In the genomic region with DNA sequence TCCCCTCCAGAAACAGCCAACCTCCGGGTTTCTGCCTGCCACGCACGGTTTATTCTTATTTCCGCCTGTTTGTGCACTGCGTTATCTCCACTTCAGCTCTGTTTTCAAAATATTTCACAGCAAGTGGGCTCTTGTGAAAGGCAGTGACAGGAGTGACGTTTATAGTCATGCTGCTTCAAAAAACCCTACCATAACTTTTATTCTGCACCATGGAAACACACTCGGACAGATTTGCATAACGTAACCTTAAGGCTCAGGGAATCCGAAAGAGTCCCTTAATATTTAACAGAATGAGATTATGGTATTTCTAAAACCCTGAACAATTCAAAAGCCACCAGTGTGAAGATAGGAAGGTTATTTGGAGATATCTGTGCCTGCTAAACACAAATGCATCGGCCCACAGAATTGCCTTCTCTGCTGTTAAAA, we compare ENCODE assay signal across 3 cellular contexts.
A peak's percentile ranks its signal among the peaks of the same experiment; 100 is the strongest.
TF ChIP-seq lines count a peak whose summit lies in the region.

No MANE protein-coding gene starts in this region.

TF ChIP-seq in HCT116, 20 proteins besides CTCF, POLR2A, EP300 and RAD21:
- TF ChIP-seq SP1 (IDR thresholded peaks at IDR 0.05; ENCODE audit: low read depth): no peak
- no peak for TF ChIP-seq SIN3A (IDR thresholded peaks at IDR 0.05; ENCODE audit: low read depth)
- no peak for TF ChIP-seq POLR2AphosphoS5 (IDR thresholded peaks at IDR 0.05; ENCODE audit: low read depth, low read length)
- TF ChIP-seq, protein P1, sequence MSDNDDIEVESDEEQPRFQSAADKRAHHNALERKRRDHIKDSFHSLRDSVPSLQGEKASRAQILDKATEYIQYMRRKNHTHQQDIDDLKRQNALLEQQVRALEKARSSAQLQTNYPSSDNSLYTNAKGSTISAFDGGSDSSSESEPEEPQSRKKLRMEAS (IDR thresholded peaks at IDR 0.05): no peak
- no peak for TF ChIP-seq ELF1 (IDR thresholded peaks at IDR 0.05; ENCODE audit: borderline replicate concordance, low read depth)

TF ChIP-seq in GM12878, 131 proteins besides CTCF, POLR2A, EP300 and RAD21 (continues in another document):
- TF ChIP-seq ETV6 (conservative IDR thresholded peaks at IDR 0.05 in 1 of 2, IDR thresholded peaks at IDR 0.05 in 1 of 2; ENCODE audit: borderline replicate concordance in 1 of 2, low read depth in 1 of 2): 0 out of 4 replicates have a peak, but pooled peaks of 1 of the 2 experiments have one; percentile 40
- TF ChIP-seq, protein P2, sequence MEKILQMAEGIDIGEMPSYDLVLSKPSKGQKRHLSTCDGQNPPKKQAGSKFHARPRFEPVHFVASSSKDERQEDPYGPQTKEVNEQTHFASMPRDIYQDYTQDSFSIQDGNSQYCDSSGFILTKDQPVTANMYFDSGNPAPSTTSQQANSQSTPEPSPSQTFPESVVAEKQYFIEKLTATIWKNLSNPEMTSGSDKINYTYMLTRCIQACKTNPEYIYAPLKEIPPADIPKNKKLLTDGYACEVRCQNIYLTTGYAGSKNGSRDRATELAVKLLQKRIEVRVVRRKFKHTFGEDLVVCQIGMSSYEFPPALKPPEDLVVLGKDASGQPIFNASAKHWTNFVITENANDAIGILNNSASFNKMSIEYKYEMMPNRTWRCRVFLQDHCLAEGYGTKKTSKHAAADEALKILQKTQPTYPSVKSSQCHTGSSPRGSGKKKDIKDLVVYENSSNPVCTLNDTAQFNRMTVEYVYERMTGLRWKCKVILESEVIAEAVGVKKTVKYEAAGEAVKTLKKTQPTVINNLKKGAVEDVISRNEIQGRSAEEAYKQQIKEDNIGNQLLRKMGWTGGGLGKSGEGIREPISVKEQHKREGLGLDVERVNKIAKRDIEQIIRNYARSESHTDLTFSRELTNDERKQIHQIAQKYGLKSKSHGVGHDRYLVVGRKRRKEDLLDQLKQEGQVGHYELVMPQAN (conservative IDR thresholded peaks at IDR 0.05): 0 out of 2 replicates have a peak, but pooled peaks have one; percentile 4
- no peak for TF ChIP-seq HDAC2 (IDR thresholded peaks at IDR 0.05)
- no peak for TF ChIP-seq MYC (IDR thresholded peaks at IDR 0.05; ENCODE audit: insufficient read depth, insufficient read length, insufficient replicate concordance, low read length, severe bottlenecking)
- TF ChIP-seq IRF4 (IDR thresholded peaks at IDR 0.05; ENCODE audit: low read depth, low read length): no peak
- TF ChIP-seq PAX8 (IDR thresholded peaks at IDR 0.05): 0 out of 2 replicates have a peak, but pooled peaks have one; percentile 38
- TF ChIP-seq NFIC (IDR thresholded peaks at IDR 0.05; ENCODE audit: low read depth, low read length): peak; percentile 9; the same call in 1 of the 2 replicates
- TF ChIP-seq, protein P3, sequence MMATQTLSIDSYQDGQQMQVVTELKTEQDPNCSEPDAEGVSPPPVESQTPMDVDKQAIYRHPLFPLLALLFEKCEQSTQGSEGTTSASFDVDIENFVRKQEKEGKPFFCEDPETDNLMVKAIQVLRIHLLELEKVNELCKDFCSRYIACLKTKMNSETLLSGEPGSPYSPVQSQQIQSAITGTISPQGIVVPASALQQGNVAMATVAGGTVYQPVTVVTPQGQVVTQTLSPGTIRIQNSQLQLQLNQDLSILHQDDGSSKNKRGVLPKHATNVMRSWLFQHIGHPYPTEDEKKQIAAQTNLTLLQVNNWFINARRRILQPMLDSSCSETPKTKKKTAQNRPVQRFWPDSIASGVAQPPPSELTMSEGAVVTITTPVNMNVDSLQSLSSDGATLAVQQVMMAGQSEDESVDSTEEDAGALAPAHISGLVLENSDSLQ (IDR thresholded peaks at IDR 0.05): peak; percentile 85
- TF ChIP-seq, protein P4, sequence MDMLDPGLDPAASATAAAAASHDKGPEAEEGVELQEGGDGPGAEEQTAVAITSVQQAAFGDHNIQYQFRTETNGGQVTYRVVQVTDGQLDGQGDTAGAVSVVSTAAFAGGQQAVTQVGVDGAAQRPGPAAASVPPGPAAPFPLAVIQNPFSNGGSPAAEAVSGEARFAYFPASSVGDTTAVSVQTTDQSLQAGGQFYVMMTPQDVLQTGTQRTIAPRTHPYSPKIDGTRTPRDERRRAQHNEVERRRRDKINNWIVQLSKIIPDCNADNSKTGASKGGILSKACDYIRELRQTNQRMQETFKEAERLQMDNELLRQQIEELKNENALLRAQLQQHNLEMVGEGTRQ (IDR thresholded peaks at IDR 0.05; ENCODE audit: borderline replicate concordance, low read depth, low read length): no peak
- TF ChIP-seq BHLHE40 (IDR thresholded peaks at IDR 0.05; ENCODE audit: borderline replicate concordance in 1 of 2, low read depth in 2 of 2, low read length in 1 of 2): 0 out of 4 replicates have a peak, but pooled peaks of 1 of the 2 experiments have one; percentile 18
- TF ChIP-seq CREB1 (IDR thresholded peaks at IDR 0.05; ENCODE audit: low read depth): peak; percentile 55
- TF ChIP-seq SMARCA5 (IDR thresholded peaks at IDR 0.05): no peak
- peak; percentile 75; the same call in 1 of the 2 replicates for TF ChIP-seq MTA3 (IDR thresholded peaks at IDR 0.05; ENCODE audit: borderline replicate concordance, low read length)
- TF ChIP-seq NR2C1 (IDR thresholded peaks at IDR 0.05): no peak
- TF ChIP-seq IKZF1 (conservative IDR thresholded peaks at IDR 0.05): peak; percentile 25
- TF ChIP-seq, protein P5, sequence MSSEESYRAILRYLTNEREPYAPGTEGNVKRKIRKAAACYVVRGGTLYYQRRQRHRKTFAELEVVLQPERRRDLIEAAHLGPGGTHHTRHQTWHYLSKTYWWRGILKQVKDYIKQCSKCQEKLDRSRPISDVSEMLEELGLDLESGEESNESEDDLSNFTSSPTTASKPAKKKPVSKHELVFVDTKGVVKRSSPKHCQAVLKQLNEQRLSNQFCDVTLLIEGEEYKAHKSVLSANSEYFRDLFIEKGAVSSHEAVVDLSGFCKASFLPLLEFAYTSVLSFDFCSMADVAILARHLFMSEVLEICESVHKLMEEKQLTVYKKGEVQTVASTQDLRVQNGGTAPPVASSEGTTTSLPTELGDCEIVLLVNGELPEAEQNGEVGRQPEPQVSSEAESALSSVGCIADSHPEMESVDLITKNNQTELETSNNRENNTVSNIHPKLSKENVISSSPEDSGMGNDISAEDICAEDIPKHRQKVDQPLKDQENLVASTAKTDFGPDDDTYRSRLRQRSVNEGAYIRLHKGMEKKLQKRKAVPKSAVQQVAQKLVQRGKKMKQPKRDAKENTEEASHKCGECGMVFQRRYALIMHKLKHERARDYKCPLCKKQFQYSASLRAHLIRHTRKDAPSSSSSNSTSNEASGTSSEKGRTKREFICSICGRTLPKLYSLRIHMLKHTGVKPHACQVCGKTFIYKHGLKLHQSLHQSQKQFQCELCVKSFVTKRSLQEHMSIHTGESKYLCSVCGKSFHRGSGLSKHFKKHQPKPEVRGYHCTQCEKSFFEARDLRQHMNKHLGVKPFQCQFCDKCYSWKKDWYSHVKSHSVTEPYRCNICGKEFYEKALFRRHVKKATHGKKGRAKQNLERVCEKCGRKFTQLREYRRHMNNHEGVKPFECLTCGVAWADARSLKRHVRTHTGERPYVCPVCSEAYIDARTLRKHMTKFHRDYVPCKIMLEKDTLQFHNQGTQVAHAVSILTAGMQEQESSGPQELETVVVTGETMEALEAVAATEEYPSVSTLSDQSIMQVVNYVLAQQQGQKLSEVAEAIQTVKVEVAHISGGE (CRISPR knock-in tag; IDR thresholded peaks at IDR 0.05): no peak
- TF ChIP-seq ASH2L (IDR thresholded peaks at IDR 0.05; ENCODE audit: borderline replicate concordance, low read depth): peak; percentile 26; the same call in 1 of the 2 replicates

TF ChIP-seq in HepG2, 621 proteins besides CTCF, POLR2A, EP300 and RAD21:
- TF ChIP-seq, protein P6, sequence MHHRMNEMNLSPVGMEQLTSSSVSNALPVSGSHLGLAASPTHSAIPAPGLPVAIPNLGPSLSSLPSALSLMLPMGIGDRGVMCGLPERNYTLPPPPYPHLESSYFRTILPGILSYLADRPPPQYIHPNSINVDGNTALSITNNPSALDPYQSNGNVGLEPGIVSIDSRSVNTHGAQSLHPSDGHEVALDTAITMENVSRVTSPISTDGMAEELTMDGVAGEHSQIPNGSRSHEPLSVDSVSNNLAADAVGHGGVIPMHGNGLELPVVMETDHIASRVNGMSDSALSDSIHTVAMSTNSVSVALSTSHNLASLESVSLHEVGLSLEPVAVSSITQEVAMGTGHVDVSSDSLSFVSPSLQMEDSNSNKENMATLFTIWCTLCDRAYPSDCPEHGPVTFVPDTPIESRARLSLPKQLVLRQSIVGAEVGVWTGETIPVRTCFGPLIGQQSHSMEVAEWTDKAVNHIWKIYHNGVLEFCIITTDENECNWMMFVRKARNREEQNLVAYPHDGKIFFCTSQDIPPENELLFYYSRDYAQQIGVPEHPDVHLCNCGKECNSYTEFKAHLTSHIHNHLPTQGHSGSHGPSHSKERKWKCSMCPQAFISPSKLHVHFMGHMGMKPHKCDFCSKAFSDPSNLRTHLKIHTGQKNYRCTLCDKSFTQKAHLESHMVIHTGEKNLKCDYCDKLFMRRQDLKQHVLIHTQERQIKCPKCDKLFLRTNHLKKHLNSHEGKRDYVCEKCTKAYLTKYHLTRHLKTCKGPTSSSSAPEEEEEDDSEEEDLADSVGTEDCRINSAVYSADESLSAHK (CRISPR knock-in tag; IDR thresholded peaks at IDR 0.05; ENCODE audit: borderline replicate concordance): no peak
- TF ChIP-seq HOXA5 (CRISPR knock-in tag; IDR thresholded peaks at IDR 0.05) (no peak), ARNT2 (CRISPR knock-in tag; IDR thresholded peaks at IDR 0.05; ENCODE audit: low read depth) (0 out of 2 replicates have a peak, but pooled peaks have one; percentile 8)
